17 cellular contexts compared by ENCODE assay signal in the genomic region with DNA sequence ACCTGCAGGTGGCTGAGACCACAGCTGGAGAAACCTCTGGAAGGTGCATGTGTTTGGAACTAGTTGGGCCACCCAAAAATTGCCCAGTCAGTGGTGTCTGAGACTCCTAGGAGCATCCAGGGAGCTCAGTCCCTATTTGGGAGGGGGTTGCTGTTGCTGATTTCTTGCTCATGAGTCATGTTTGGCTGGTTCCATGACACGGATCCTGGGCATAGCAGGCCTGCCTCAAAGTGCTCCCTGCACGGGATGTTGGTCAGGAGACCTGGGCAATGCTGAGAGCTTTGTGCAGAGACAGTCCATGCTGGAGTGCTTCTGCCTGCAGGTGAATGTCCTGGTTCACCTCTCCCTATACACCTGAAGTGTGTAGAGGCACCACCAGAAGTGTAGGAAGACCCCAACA.
"Had no signal": no experiment of that assay in that cellular context is flagged by ENCODE, and none has a peak within 500 bp of the region (broad histone marks: within the 10 kb centered on the region; RNA-seq: fewer than 3 reads in every experiment).

No MANE protein-coding gene starts in this region.

- H3K27ac ChIP-seq: ascending aorta, epithelial cell of prostate, psoas muscle, right lobe of liver, stomach, WERI-Rb-1 had no signal

- DNase-seq: activated CD4-positive, alpha-beta T cell treated with anti-CD3 and anti-CD28 coated beads for 4 hours; activated CD8-positive, alpha-beta memory T cell treated with anti-CD3 and anti-CD28 coated beads, Interleukin-2, amount 50 U/mL, for 48 hours; activated CD8-positive, alpha-beta T cell treated with anti-CD3 and anti-CD28 coated beads, Interleukin-2, amount 10 ng/mL, durations not matched to agents 7 days and 5 days; activated naive CD8-positive, alpha-beta T cell treated with anti-CD3 and anti-CD28 coated beads, Interleukin-2, amount 10 ng/mL, durations not matched to agents 7 days and 5 days; caudate nucleus; effector memory CD8-positive, alpha-beta T cell; left cardiac atrium; natural killer cell; nucleus accumbens; psoas muscle; right lobe of liver; stimulated activated CD4-positive, alpha-beta T cell treated with anti-CD3 and anti-CD28 coated beads, Interleukin-4, amount 100 ng/mL, for 24 hours; stomach; T-cell; WERI-Rb-1 had no signal

- H3K9me3 ChIP-seq: psoas muscle, right lobe of liver, stomach had no signal

- H3K27me3 ChIP-seq: ascending aorta, right lobe of liver, stomach had no signal

- H3K36me3 ChIP-seq: right lobe of liver, stomach, WERI-Rb-1 had no signal

- H3K4me3 ChIP-seq: ascending aorta, psoas muscle, right lobe of liver, stomach had no signal

- ATAC-seq: activated CD8-positive, alpha-beta T cell treated with anti-CD3 and anti-CD28 coated beads, Interleukin-2, amount 10 ng/mL, durations not matched to agents 7 days and 5 days; effector memory CD8-positive, alpha-beta T cell; left cardiac atrium; psoas muscle; right lobe of liver; T-cell had no signal

- H3K4me1 ChIP-seq: right lobe of liver had no signal
